In genomic region chr3:71064288-71064975, GRCh38 we compare ENCODE assay signal across 8 cellular contexts.
A peak's percentile ranks its signal among the peaks of the same experiment; 100 is the strongest.
DNase-seq lines count a peak whose midpoint lies in the region; ATAC-seq lines count a peak whose summit lies in the region.

No MANE protein-coding gene starts in this region.

- H3K9me3 ChIP-seq in BLaER1 treated with 17β-estradiol and CSF1 and Interleukin-3, amounts not matched to agents 10 nM and 100 nM (replicated peaks in 1 of 11), result no peaks in the 10 kb centered on the region
- no peaks in the 10 kb centered on the region for H3K9me3 ChIP-seq in MG63

- peak overlapping the region; percentile 24 to 84 (median 51); a peak in 20 of 22 replicates for H3K27ac ChIP-seq in BLaER1 treated with 17β-estradiol and CSF1 and Interleukin-3, amounts not matched to agents 10 nM and 100 nM

- DNase-seq in MG63 (peak; percentile 56), medulla oblongata (ENCODE audit: extremely low spot score) (peak; percentile 59), NCI-H2196 (lab: John Stamatoyannopoulos, UW; ENCODE audit: unreplicated experiment) (no peak)
- DNase-seq in activated CD4-positive, alpha-beta T cell treated with anti-CD3 and anti-CD28 coated beads, Interleukin-2, amount 50 U/mL, for 1 hour, result peak; percentile 46
- peak; percentile 67 for DNase-seq in effector CD8-positive, alpha-beta T cell (lab: John Stamatoyannopoulos, UW)
- DNase-seq in stimulated activated CD8-positive, alpha-beta memory T cell treated with anti-CD3 and anti-CD28 coated beads, Interleukin-7, amount 100 ng/mL, for 24 hours (ENCODE audit: low read depth), result peak; percentile 31

- peaks cover 81 to 96% (median 92%) of the 10 kb centered on the region in 11 experiments for H3K27me3 ChIP-seq in BLaER1 treated with 17β-estradiol and CSF1 and Interleukin-3, amounts not matched to agents 10 nM and 100 nM
- no peaks in the 10 kb centered on the region for H3K27me3 ChIP-seq in MG63

- H3K4me2 ChIP-seq in BLaER1 treated with 17β-estradiol and CSF1 and Interleukin-3, amounts not matched to agents 10 nM and 100 nM, result peak overlapping the region; percentile 84 to 99 (median 90)

- no peaks in the 10 kb centered on the region for H3K36me3 ChIP-seq in BLaER1 treated with 17β-estradiol and CSF1 and Interleukin-3, amounts not matched to agents 10 nM and 100 nM
- no peaks in the 10 kb centered on the region for H3K36me3 ChIP-seq in MG63

- ATAC-seq in GM21367 (IDR thresholded peaks at IDR 0.05; ENCODE audit: unreplicated experiment), result peak; percentile 40

- H3K9ac ChIP-seq in BLaER1 treated with 17β-estradiol and CSF1 and Interleukin-3, amounts not matched to agents 10 nM and 100 nM, result peak overlapping the region; percentile 62 to 86 (median 78); a peak in 21 of 22 replicates

- peak overlapping the region; percentile 60 to 76 (median 67) for H3K4me3 ChIP-seq in BLaER1 treated with 17β-estradiol and CSF1 and Interleukin-3, amounts not matched to agents 10 nM and 100 nM
- H3K4me3 ChIP-seq in MG63, result peak overlapping the region; percentile 67

- peaks cover 37 to 60% (median 49%) of the 10 kb centered on the region in 10 experiments for H3K4me1 ChIP-seq in BLaER1 treated with 17β-estradiol and CSF1 and Interleukin-3, amounts not matched to agents 10 nM and 100 nM

- H4K20me1 ChIP-seq in BLaER1 treated with 17β-estradiol and CSF1 and Interleukin-3, amounts not matched to agents 10 nM and 100 nM, result peaks cover 65 to 100% (median 97%) of the 10 kb centered on the region in 11 experiments; a peak in 20 of 22 replicates
